In the genomic region with DNA sequence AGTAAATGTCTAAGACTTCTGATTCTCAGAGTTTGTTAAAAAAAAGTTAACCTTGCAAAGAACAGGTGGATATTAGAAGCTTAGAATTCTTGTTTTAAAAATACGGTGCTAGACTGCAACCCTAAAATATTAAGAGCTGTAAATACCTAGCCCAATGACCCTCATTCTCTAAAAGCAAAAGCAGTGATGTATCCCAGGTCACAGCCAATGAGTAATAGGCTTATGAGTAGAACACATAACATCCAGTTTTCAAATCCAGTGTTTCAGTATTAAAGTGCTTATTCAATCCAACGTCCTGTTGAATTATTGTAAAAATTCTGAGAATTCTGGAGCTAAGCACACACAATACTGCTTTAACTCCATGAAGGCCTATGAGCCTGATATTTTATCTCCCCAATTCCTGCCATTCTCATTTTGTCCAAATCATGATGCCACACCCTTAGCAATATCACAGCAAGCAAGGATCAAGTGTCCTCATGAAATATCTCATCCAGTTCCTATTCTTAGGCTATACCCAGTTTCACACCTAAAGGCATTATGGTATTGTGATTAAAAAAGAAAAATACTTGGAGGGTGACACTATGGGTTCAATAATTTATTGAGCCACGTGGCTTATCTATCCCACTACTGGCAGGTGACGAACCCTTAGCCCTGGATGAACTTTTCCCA, we compare ENCODE assay signal across 13 cellular contexts. TPM values are rescaled to one million over a fixed set of nuclear protein-coding genes. Genes with fewer than 3 reads are reported as not detected.
DNase-seq lines count a peak whose midpoint lies in the region; ATAC-seq and TF ChIP-seq lines count a peak whose summit lies in the region.
"Had no signal": no experiment of that assay in that cellular context is flagged by ENCODE, and none has a peak within 500 bp of the region (broad histone marks: within the 10 kb centered on the region; RNA-seq: fewer than 3 reads in every experiment).

No MANE protein-coding gene starts in this region.

- H3K4me1 Mint-ChIP-seq in activated T-cell treated with anti-CD3 and anti-CD28 coated beads, Interleukin-2, amount 50 U/mL, for 24 hours (ENCODE audit: low read depth): peaks cover 68% of the 10 kb centered on the region

- H3K9me3 ChIP-seq in RWPE2 (ENCODE audit: severe bottlenecking) (no peaks in the 10 kb centered on the region), liver (ENCODE audit: control insufficient read depth in 4 of 4, low read length in 3 of 4) (no peaks in the 10 kb centered on the region), skeletal muscle tissue (ENCODE audit: control insufficient read depth in 3 of 3, low read length in 3 of 3) (no peaks in the 10 kb centered on the region)

- H3K4me1 ChIP-seq in RWPE2 (ENCODE audit: insufficient read depth, poor library complexity, severe bottlenecking) (peaks cover 26% of the 10 kb centered on the region), liver (ENCODE audit: control insufficient read depth in 4 of 4, insufficient read depth in 4 of 4, low read length in 3 of 4) (peaks cover 15 to 58% (median 51%) of the 10 kb centered on the region in 4 donors), skeletal muscle tissue (ENCODE audit: control insufficient read depth in 3 of 3, insufficient read depth in 3 of 3, low read length in 3 of 3) (peaks cover 19 to 36% (median 28%) of the 10 kb centered on the region in 3 donors)

- no peak overlapping the region for H3K4me3 ChIP-seq in RWPE2 (ENCODE audit: severe bottlenecking)
- no peak overlapping the region for H3K4me3 ChIP-seq in liver (ENCODE audit: low read depth in 1 of 3, low read length in 3 of 3)
- no peak overlapping the region for H3K4me3 ChIP-seq in skeletal muscle tissue (ENCODE audit: low read length in 3 of 3)

- no peak for TF ChIP-seq CTCF in RWPE2 (IDR thresholded peaks at IDR 0.05; ENCODE audit: poor library complexity, severe bottlenecking)
- TF ChIP-seq CTCF in liver (IDR thresholded peaks at IDR 0.05; ENCODE audit: low read depth, low read length, missing input control): no peak

- H3K27ac Mint-ChIP-seq in activated T-cell treated with anti-CD3 and anti-CD28 coated beads, Interleukin-2, amount 50 U/mL, for 24 hours: peak overlapping the region; percentile 97

- peak overlapping the region; percentile 72 for H3K27ac ChIP-seq in RWPE2 (ENCODE audit: poor library complexity, severe bottlenecking)
- H3K27ac ChIP-seq in liver (ENCODE audit: low read depth in 1 of 2, low read length in 2 of 2): peak overlapping the region; percentile 10 to 35
- H3K27ac ChIP-seq in skeletal muscle tissue (ENCODE audit: low read depth, low read length): peak overlapping the region; percentile 67

- H3K9me3 Mint-ChIP-seq in activated T-cell treated with anti-CD3 and anti-CD28 coated beads, Interleukin-2, amount 50 U/mL, for 24 hours: no peaks in the 10 kb centered on the region

- ATAC-seq in RWPE2 (ENCODE audit: low read depth): no peak

- H3K36me3 ChIP-seq in RWPE2 (ENCODE audit: low read depth) (peaks cover 85% of the 10 kb centered on the region), liver (ENCODE audit: control insufficient read depth in 4 of 4, insufficient read depth in 3 of 4, low read depth in 1 of 4, low read length in 3 of 4) (peaks cover 3 to 19% (median 13%) of the 10 kb centered on the region in 4 donors), skeletal muscle tissue (ENCODE audit: control insufficient read depth in 3 of 3, insufficient read depth in 3 of 3, low read length in 3 of 3) (peaks cover 2 to 25% (median 21%) of the 10 kb centered on the region in 3 donors)

- WGBS in liver: 45% methylated on average over 4 of the region's 4 CpGs

- H3K27me3 Mint-ChIP-seq in activated T-cell treated with anti-CD3 and anti-CD28 coated beads, Interleukin-2, amount 50 U/mL, for 24 hours: no peaks in the 10 kb centered on the region

- H3K36me3 Mint-ChIP-seq in activated T-cell treated with anti-CD3 and anti-CD28 coated beads, Interleukin-2, amount 50 U/mL, for 24 hours (ENCODE audit: low read depth): peaks cover 99% of the 10 kb centered on the region

- H3K9ac ChIP-seq in liver (ENCODE audit: low read depth in 1 of 2, low read length in 2 of 2) (no peak overlapping the region), skeletal muscle tissue (ENCODE audit: low read depth in 1 of 3, low read length in 3 of 3) (peak overlapping the region in 1 of 3 donors; percentile 5)

- H3K4me3 Mint-ChIP-seq in activated T-cell treated with anti-CD3 and anti-CD28 coated beads, Interleukin-2, amount 50 U/mL, for 24 hours: no peak overlapping the region

- TF ChIP-seq RAD21 in liver (IDR thresholded peaks at IDR 0.05): no peak

- no peak for DNase-seq in activated T-cell treated with anti-CD3 and anti-CD28 coated beads, Interleukin-2, amount 50 U/mL, for 24 hours
- no peak for DNase-seq in activated T-cell treated with anti-CD3 and anti-CD28 coated beads, Interleukin-2, amount 50 U/mL, for 48 hours
- no peak for DNase-seq in RWPE2 (ENCODE audit: low spot score)
- DNase-seq in A172 (ENCODE audit: low spot score): no peak
- DNase-seq in T-helper 9 cell: no peak
- no peak for DNase-seq in effector CD4-positive, alpha-beta T cell
- DNase-seq: activated CD4-positive, alpha-beta T cell treated with anti-CD3 and anti-CD28 coated beads for 4 hours; activated gamma-delta T cell; central memory CD4-positive, alpha-beta T cell; glutamatergic neuron; NCI-H2171 treated with DMSO at 0.1 percent for 48 hours had no signal

- no peaks in the 10 kb centered on the region for H3K27me3 ChIP-seq in RWPE2 (ENCODE audit: insufficient read depth, poor library complexity, severe bottlenecking)
- no peaks in the 10 kb centered on the region for H3K27me3 ChIP-seq in liver (ENCODE audit: control insufficient read depth in 4 of 4, insufficient read depth in 4 of 4, low read length in 3 of 4)
- H3K27me3 ChIP-seq in skeletal muscle tissue (ENCODE audit: control insufficient read depth in 3 of 3, insufficient read depth in 3 of 3, low read length in 3 of 3): no peaks in the 10 kb centered on the region

TF ChIP-seq in liver, 16 proteins besides CTCF, POLR2A, EP300 and RAD21:
- TF ChIP-seq RXRA (IDR thresholded peaks at IDR 0.05) (peak in 1 of 2 donors; percentile 14), EGR1 (IDR thresholded peaks at IDR 0.05; ENCODE audit: low read depth in 2 of 2) (no peak), TAF1 (conservative IDR thresholded peaks at IDR 0.05) (no peak)

RNA-seq across cellular contexts. Expression of a gene that starts 15.3 kb away (rescaled TPM):
- total RNA-seq in liver (10 to 100 TPM; 10.1 to 13.9 TPM), skeletal muscle tissue (17.7 TPM)
- polyA plus RNA-seq in liver: 10 to 100 TPM in 1 of 2 donors, 1 to 10 TPM in 1; 3.8 to 26.9 TPM
- 4.2 and 4.6 TPM in 2 replicates for total RNA-seq in A172 (2014; rRNA removed; shearing (Covaris generic))

RNA-seq across cellular contexts. Expression of a gene that starts 38.4 kb away (rescaled TPM):
- total RNA-seq in liver (100 to 1,000 TPM in 1 of 2 donors, 10 to 100 TPM in 1; 54.6 to 120 TPM), skeletal muscle tissue (39.1 TPM)
- 100 to 1,000 TPM; 106 to 192 TPM for polyA plus RNA-seq in liver
- total RNA-seq in A172 (2014; rRNA removed; shearing (Covaris generic)): 163 and 205 TPM in 2 replicates
